In genomic region chr22:46661221-46661851, GRCh38 we compare ENCODE assay signal across 10 cellular contexts. TPM values are rescaled to one million over a fixed set of nuclear protein-coding genes. Genes with fewer than 3 reads are reported as not detected.
DNase-seq lines count a peak whose midpoint lies in the region; ATAC-seq and TF ChIP-seq lines count a peak whose summit lies in the region.
"Had no signal": no experiment of that assay in that cellular context is flagged by ENCODE, and none has a peak within 500 bp of the region (broad histone marks: within the 10 kb centered on the region; RNA-seq: fewer than 3 reads in every experiment).

No MANE protein-coding gene starts in this region.

- intact Hi-C loops in CD4-positive, alpha-beta memory T cell (cut with micrococcal nuclease), result no loop called here
- intact Hi-C loops in natural killer cell (cut with micrococcal nuclease), result no loop called here

- no peaks in the 10 kb centered on the region for H3K27me3 ChIP-seq in CD4-positive, alpha-beta memory T cell (ENCODE audit: insufficient read depth, low read length)
- H3K27me3 ChIP-seq in thymus (ENCODE audit: control insufficient read depth, insufficient read depth), result no peaks in the 10 kb centered on the region

- H3K27ac Mint-ChIP-seq in CD4-positive, alpha-beta memory T cell, result peak overlapping the region; percentile 71 to 91 (median 79)
- peak overlapping the region; percentile 98 for H3K27ac Mint-ChIP-seq in activated T-cell treated with anti-CD3 and anti-CD28 coated beads, Interleukin-2, amount 50 U/mL, for 72 hours
- H3K27ac Mint-ChIP-seq in natural killer cell, result no peak overlapping the region

- H3K4me3 ChIP-seq in CD4-positive, alpha-beta memory T cell (ENCODE audit: low read length in 2 of 2), result peak overlapping the region in 1 of 2 donors; percentile 35
- H3K4me3 ChIP-seq in thymus (ENCODE audit: low read length), result no peak overlapping the region
- H3K4me3 ChIP-seq: GM12878 had no signal

- peaks cover 20 to 31% (median 22%) of the 10 kb centered on the region in 4 donors for H3K4me1 Mint-ChIP-seq in CD4-positive, alpha-beta memory T cell
- H3K4me1 Mint-ChIP-seq in activated T-cell treated with anti-CD3 and anti-CD28 coated beads, Interleukin-2, amount 50 U/mL, for 72 hours (ENCODE audit: low read depth), result peaks cover 22% of the 10 kb centered on the region
- peaks cover 0 to 8% of the 10 kb centered on the region in 2 donors for H3K4me1 Mint-ChIP-seq in natural killer cell

- POLR2A ChIA-PET in CD4-positive, alpha-beta memory T cell (lab: Charles Lee; ENCODE audit: partially characterized antibody), result interaction anchor here (1.0 kb wide), 1 partner anchor 13 kb away, joined by 3 read pairs; no protein-coding TSS in a partner anchor

- CTCF ChIA-PET in CD4-positive, alpha-beta memory T cell (lab: Charles Lee; ENCODE audit: partially characterized antibody), result no interaction called here

- DNase-seq in CD4-positive, alpha-beta memory T cell, result peak; percentile 43 to 88 (median 58)
- peak; percentile 69 for DNase-seq in NCI-H2107 treated with DMSO at 0.1 percent for 48 hours (lab: John Stamatoyannopoulos, UW; ENCODE audit: unreplicated experiment)
- DNase-seq in activated T-cell treated with anti-CD3 and anti-CD28 coated beads, Interleukin-2, amount 50 U/mL, for 72 hours, result peak; percentile 34 to 63
- peak; percentile 61 for DNase-seq in inferior parietal cortex (ENCODE audit: extremely low spot score)
- no peak for DNase-seq in iPS-NIHi7 (ENCODE audit: extremely low spot score)
- no peak for DNase-seq in natural killer cell
- DNase-seq: activated naive CD8-positive, alpha-beta T cell treated with anti-CD3 and anti-CD28 coated beads, Interleukin-2, amount 10 ng/mL, durations not matched to agents 7 days and 5 days had no signal

- H3K27ac ChIP-seq in CD4-positive, alpha-beta memory T cell (ENCODE audit: low read depth, low read length), result peak overlapping the region; percentile 8
- H3K27ac ChIP-seq in thymus (ENCODE audit: low read depth), result peak overlapping the region; percentile 25

- peaks cover 28% of the 10 kb centered on the region for H3K4me1 ChIP-seq in CD4-positive, alpha-beta memory T cell (ENCODE audit: insufficient read depth, low read length)
- peaks cover 11% of the 10 kb centered on the region for H3K4me1 ChIP-seq in thymus (ENCODE audit: control insufficient read depth, insufficient read depth, low read length)

- H3K4me3 Mint-ChIP-seq in CD4-positive, alpha-beta memory T cell, result peak overlapping the region; percentile 0 to 81 (median 64)
- peak overlapping the region; percentile 55 to 63 for H3K4me3 Mint-ChIP-seq in activated T-cell treated with anti-CD3 and anti-CD28 coated beads, Interleukin-2, amount 50 U/mL, for 72 hours
- H3K4me3 Mint-ChIP-seq in natural killer cell, result no peak overlapping the region
- H3K4me3 Mint-ChIP-seq: activated naive CD8-positive, alpha-beta T cell treated with anti-CD3 and anti-CD28 coated beads, Interleukin-2, amount 10 ng/mL, durations not matched to agents 7 days and 5 days had no signal

- H3K36me3 Mint-ChIP-seq in CD4-positive, alpha-beta memory T cell, result peaks cover 0 to 7% of the 10 kb centered on the region in 2 donors
- no peaks in the 10 kb centered on the region for H3K36me3 Mint-ChIP-seq in activated T-cell treated with anti-CD3 and anti-CD28 coated beads, Interleukin-2, amount 50 U/mL, for 72 hours (ENCODE audit: insufficient read depth in 2 of 2)
- H3K36me3 Mint-ChIP-seq in natural killer cell, result no peaks in the 10 kb centered on the region
- H3K36me3 Mint-ChIP-seq: activated naive CD8-positive, alpha-beta T cell treated with anti-CD3 and anti-CD28 coated beads, Interleukin-2, amount 10 ng/mL, durations not matched to agents 7 days and 5 days had no signal

- WGBS in thymus, result 89% methylated on average over 22 of the region's 22 CpGs

- no peak for TF ChIP-seq CTCF in natural killer cell (IDR thresholded peaks at IDR 0.05)

- no peaks in the 10 kb centered on the region for H3K27me3 Mint-ChIP-seq in CD4-positive, alpha-beta memory T cell
- no peaks in the 10 kb centered on the region for H3K27me3 Mint-ChIP-seq in activated T-cell treated with anti-CD3 and anti-CD28 coated beads, Interleukin-2, amount 50 U/mL, for 72 hours (ENCODE audit: low read depth)
- no peaks in the 10 kb centered on the region for H3K27me3 Mint-ChIP-seq in natural killer cell (ENCODE audit: low read depth in 2 of 2)
- H3K27me3 Mint-ChIP-seq: activated naive CD8-positive, alpha-beta T cell treated with anti-CD3 and anti-CD28 coated beads, Interleukin-2, amount 10 ng/mL, durations not matched to agents 7 days and 5 days had no signal

- no peaks in the 10 kb centered on the region for H3K36me3 ChIP-seq in CD4-positive, alpha-beta memory T cell (ENCODE audit: insufficient read depth, low read length)
- H3K36me3 ChIP-seq in thymus (ENCODE audit: control insufficient read depth, insufficient read depth), result peaks cover 45% of the 10 kb centered on the region

- peak; percentile 72 to 92 for ATAC-seq in activated T-cell treated with anti-CD3 and anti-CD28 coated beads, Interleukin-2, amount 50 U/mL, for 72 hours (replicated peaks in 1 of 2)
- ATAC-seq in HG03095 (IDR thresholded peaks at IDR 0.05; ENCODE audit: unreplicated experiment) (no peak), natural killer cell (no peak)
- ATAC-seq: GM12878 had no signal

- no peaks in the 10 kb centered on the region for H3K9me3 ChIP-seq in CD4-positive, alpha-beta memory T cell (ENCODE audit: control insufficient read depth in 1 of 2, low read length in 2 of 2)
- H3K9me3 ChIP-seq in thymus (ENCODE audit: control insufficient read depth), result no peaks in the 10 kb centered on the region

- H3K9me3 Mint-ChIP-seq in CD4-positive, alpha-beta memory T cell, result peaks cover 0 to 2% (median 0%) of the 10 kb centered on the region in 8 donors
- H3K9me3 Mint-ChIP-seq in activated T-cell treated with anti-CD3 and anti-CD28 coated beads, Interleukin-2, amount 50 U/mL, for 72 hours, result no peaks in the 10 kb centered on the region
- H3K9me3 Mint-ChIP-seq in natural killer cell, result no peaks in the 10 kb centered on the region
- H3K9me3 Mint-ChIP-seq: activated naive CD8-positive, alpha-beta T cell treated with anti-CD3 and anti-CD28 coated beads, Interleukin-2, amount 10 ng/mL, durations not matched to agents 7 days and 5 days had no signal

RNA-seq across cellular contexts. Expression of gene GRAMD4, which starts 41.1 kb away (rescaled TPM):
- total RNA-seq in CD4-positive, alpha-beta memory T cell, result 10 to 100 TPM; 16.1 to 19.6 TPM
- polyA plus RNA-seq in CD4-positive, alpha-beta memory T cell, result 1 to 10 TPM in 1 of 2 donors, under 1 TPM in 1; 0.73 to 7.2 TPM
- 10 to 100 TPM; 42.8 to 53.5 TPM for total RNA-seq in activated T-cell treated with anti-CD3 and anti-CD28 coated beads, Interleukin-2, amount 50 U/mL, for 72 hours
- 34.4 TPM for polyA plus RNA-seq in thymus
- total RNA-seq in natural killer cell, result 10 to 100 TPM; 30.0 to 78.5 (median 41.6) TPM

Comparison
In these comparisons a context has a peak if more than half of its experiments do, and no peak if none do; other contexts are left out.
1. DNase-seq: peak in CD4-positive, alpha-beta memory T cell (5 of 5), NCI-H2107 treated with DMSO at 0.1 percent for 48 hours (single experiment), activated T-cell treated with anti-CD3 and anti-CD28 coated beads, Interleukin-2, amount 50 U/mL, for 72 hours (2 of 2) and inferior parietal cortex (single experiment); none in iPS-NIHi7 (single experiment) and natural killer cell (single experiment).
2. H3K27ac Mint-ChIP-seq: peak in CD4-positive, alpha-beta memory T cell (7 of 7) and activated T-cell treated with anti-CD3 and anti-CD28 coated beads, Interleukin-2, amount 50 U/mL, for 72 hours (single experiment); none in natural killer cell (0 of 2).
3. ATAC-seq: peak in activated T-cell treated with anti-CD3 and anti-CD28 coated beads, Interleukin-2, amount 50 U/mL, for 72 hours (2 of 2); none in HG03095 (single experiment) and natural killer cell (0 of 3).